Comparison of ENCODE assay signal across 17 cellular contexts in the genomic region with DNA sequence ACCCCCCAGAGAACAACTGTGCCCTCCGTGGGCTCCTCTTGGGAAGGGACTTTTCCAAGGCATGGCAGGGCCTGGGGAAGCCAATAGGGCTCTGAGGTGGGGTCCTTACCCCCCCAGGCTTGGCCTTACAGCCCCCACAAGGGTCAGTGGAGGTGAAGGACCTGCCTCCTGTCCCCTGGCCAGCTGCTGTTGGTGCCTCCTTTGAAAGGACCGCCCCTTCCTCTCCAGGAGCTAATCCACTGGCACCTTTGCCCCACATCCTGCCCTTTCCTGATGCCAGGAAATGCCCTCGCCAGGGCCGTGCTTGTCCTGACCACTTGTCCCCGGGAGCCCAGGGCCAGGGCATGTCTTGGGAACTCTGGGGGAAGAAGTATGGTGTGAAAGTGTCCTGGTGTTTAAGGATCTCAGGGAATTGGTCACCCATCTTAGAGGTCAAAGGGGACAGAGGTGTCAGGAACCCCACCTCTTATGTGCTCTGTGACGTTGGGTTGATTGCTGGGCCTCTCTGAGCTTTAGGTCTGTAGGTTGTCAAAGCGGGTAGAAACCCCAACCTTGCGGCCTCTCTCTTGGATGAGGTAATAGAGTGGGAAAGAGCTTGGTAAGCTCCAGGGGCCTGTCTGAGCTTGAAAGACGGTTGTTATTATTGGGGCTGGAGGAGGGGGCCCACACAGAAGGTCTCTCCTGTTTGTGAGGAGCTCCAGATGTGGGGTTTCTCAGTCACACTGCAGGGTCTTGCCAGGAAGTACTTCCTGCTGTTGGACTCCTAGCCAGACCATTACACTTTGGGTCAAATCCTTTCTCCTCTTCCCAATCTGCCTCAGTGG. TPM values are rescaled to one million over a fixed set of nuclear protein-coding genes. Genes with fewer than 3 reads are reported as not detected.
A peak's percentile ranks its signal among the peaks of the same experiment; 100 is the strongest.
DNase-seq lines count a peak whose midpoint lies in the region; ATAC-seq and TF ChIP-seq lines count a peak whose summit lies in the region.
"Had no signal": no experiment of that assay in that cellular context is flagged by ENCODE, and none has a peak within 500 bp of the region (broad histone marks: within the 10 kb centered on the region; RNA-seq: fewer than 3 reads in every experiment).

No MANE protein-coding gene starts in this region.

- H3K4me3 Mint-ChIP-seq in activated CD8-positive, alpha-beta memory T cell treated with anti-CD3 and anti-CD28 coated beads, Interleukin-2, amount 10 ng/mL, durations not matched to agents 7 days and 5 days, result no peak overlapping the region
- H3K4me3 Mint-ChIP-seq in nephron, result peak overlapping the region; percentile 48 to 84 (median 50)

- TF ChIP-seq EP300 in transverse colon (IDR thresholded peaks at IDR 0.05; ENCODE audit: low read depth), result no peak

- DNase-seq in activated CD8-positive, alpha-beta memory T cell treated with anti-CD3 and anti-CD28 coated beads, Interleukin-2, amount 10 ng/mL, durations not matched to agents 7 days and 5 days, result no peak
- no peak for DNase-seq in activated CD8-positive, alpha-beta memory T cell treated with anti-CD3 and anti-CD28 coated beads for 24 hours
- DNase-seq in transverse colon (no peak), NCI-H2171 treated with DMSO at 0.1 percent for 48 hours (lab: John Stamatoyannopoulos, UW) (no peak), NCI-H524 treated with DMSO at 0.1 percent for 48 hours (lab: John Stamatoyannopoulos, UW) (no peak)
- no peak for DNase-seq in activated CD4-positive, alpha-beta T cell treated with anti-CD3 and anti-CD28 coated beads, Interleukin-2, amount 50 U/mL, for 48 hours
- DNase-seq: CD4-positive, alpha-beta memory T cell; DMS79 treated with DMSO at 0.1 percent for 48 hours; GM23248; KG1; NCI-H1436 treated with DMSO at 0.1 percent for 48 hours; NCI-H2029 treated with DMSO at 0.1 percent for 48 hours; NCI-H510A treated with DMSO at 0.1 percent for 48 hours had no signal

- TF ChIP-seq CTCF in nephron (IDR thresholded peaks at IDR 0.05; ENCODE audit: unreplicated experiment in 3 of 3) (no peak), transverse colon (IDR thresholded peaks at IDR 0.05) (no peak)

- H3K36me3 Mint-ChIP-seq in activated CD8-positive, alpha-beta memory T cell treated with anti-CD3 and anti-CD28 coated beads, Interleukin-2, amount 10 ng/mL, durations not matched to agents 7 days and 5 days, result no peaks in the 10 kb centered on the region
- H3K36me3 Mint-ChIP-seq in nephron (ENCODE audit: low read depth), result no peaks in the 10 kb centered on the region
- H3K36me3 Mint-ChIP-seq: CD4-positive, alpha-beta memory T cell had no signal

- H3K36me3 ChIP-seq in esophagus (ENCODE audit: control insufficient read depth in 2 of 2, insufficient read depth in 2 of 2, low read length in 1 of 2), result no peaks in the 10 kb centered on the region
- H3K36me3 ChIP-seq in transverse colon, result no peaks in the 10 kb centered on the region

- no peak for ATAC-seq in activated CD8-positive, alpha-beta memory T cell treated with anti-CD3 and anti-CD28 coated beads, Interleukin-2, amount 10 ng/mL, durations not matched to agents 7 days and 5 days
- ATAC-seq: Panc1 had no signal

- H3K4me3 ChIP-seq in esophagus (ENCODE audit: low read depth in 1 of 2, low read length in 2 of 2) (no peak overlapping the region), transverse colon (no peak overlapping the region)
- H3K4me3 ChIP-seq: GM23248 had no signal

- peaks cover 7% of the 10 kb centered on the region for H3K4me1 Mint-ChIP-seq in activated CD8-positive, alpha-beta memory T cell treated with anti-CD3 and anti-CD28 coated beads, Interleukin-2, amount 10 ng/mL, durations not matched to agents 7 days and 5 days
- peaks cover 34% of the 10 kb centered on the region for H3K4me1 Mint-ChIP-seq in nephron

- H3K4me1 ChIP-seq in esophagus (ENCODE audit: control insufficient read depth in 2 of 2, insufficient read depth in 2 of 2, low read length in 1 of 2), result peaks cover 4 to 16% of the 10 kb centered on the region in 2 donors
- H3K4me1 ChIP-seq in transverse colon, result peaks cover 14 to 41% (median 28%) of the 10 kb centered on the region in 4 donors

- H3K27me3 Mint-ChIP-seq in activated CD8-positive, alpha-beta memory T cell treated with anti-CD3 and anti-CD28 coated beads, Interleukin-2, amount 10 ng/mL, durations not matched to agents 7 days and 5 days, result peaks cover 35% of the 10 kb centered on the region
- peaks cover 37% of the 10 kb centered on the region for H3K27me3 Mint-ChIP-seq in nephron (ENCODE audit: low read depth)

- CTCF ChIA-PET in activated CD8-positive, alpha-beta memory T cell treated with anti-CD3 and anti-CD28 coated beads, Interleukin-2, amount 10 ng/mL, durations not matched to agents 7 days and 5 days (lab: Charles Lee), result interaction anchor here (0.6 to 2.2 kb wide), 5 partner anchors 8 to 63 kb away, joined by 3 to 8 read pairs (median 4); no protein-coding TSS in a partner anchor

- intact Hi-C loops in transverse colon (cut with DNase I; ENCODE audit: low total_unique reads), result no loop called here

- in situ Hi-C loops in transverse colon (cut with MboI; ENCODE audit: low pct_ligation_motif_present in 1 of 4, low pct_unique_long_range_greater_than_20kb in 1 of 4, low sequenced_read_pairs in 3 of 4), result no loop called here

- H3K27ac ChIP-seq in esophagus (ENCODE audit: low read depth in 2 of 2, low read length in 1 of 2) (peak overlapping the region; percentile 8 to 27), transverse colon (peak overlapping the region in 3 of 4 donors; percentile 79 to 87 (median 83))
- H3K27ac ChIP-seq: GM23248 had no signal

- 71 to 72% methylated on average over 9 of the region's 9 CpGs for WGBS in esophagus, 2 donors
- WGBS in transverse colon (ENCODE audit: low coverage in 1 of 2), 2 donors, result 61% methylated on average over 9 of the region's 9 CpGs; no CpG with 5 or more reads in 1 of the 2 donors

- peak overlapping the region; percentile 28 for H3K27ac Mint-ChIP-seq in activated CD8-positive, alpha-beta memory T cell treated with anti-CD3 and anti-CD28 coated beads, Interleukin-2, amount 10 ng/mL, durations not matched to agents 7 days and 5 days
- no peak overlapping the region for H3K27ac Mint-ChIP-seq in nephron
- H3K27ac Mint-ChIP-seq: CD4-positive, alpha-beta memory T cell had no signal

- H3K27me3 ChIP-seq in esophagus (ENCODE audit: control insufficient read depth in 1 of 2, insufficient read depth in 2 of 2, low read length in 2 of 2), result no peaks in the 10 kb centered on the region
- no peaks in the 10 kb centered on the region for H3K27me3 ChIP-seq in transverse colon

- TF ChIP-seq POLR2A in transverse colon (IDR thresholded peaks at IDR 0.05), result no peak

- H3K9me3 ChIP-seq in esophagus (ENCODE audit: control insufficient read depth in 2 of 2, insufficient read depth in 1 of 2, low read depth in 1 of 2, low read length in 1 of 2) (no peaks in the 10 kb centered on the region), transverse colon (no peaks in the 10 kb centered on the region)

- no peaks in the 10 kb centered on the region for H3K9me3 Mint-ChIP-seq in activated CD8-positive, alpha-beta memory T cell treated with anti-CD3 and anti-CD28 coated beads, Interleukin-2, amount 10 ng/mL, durations not matched to agents 7 days and 5 days (ENCODE audit: low read depth)
- no peaks in the 10 kb centered on the region for H3K9me3 Mint-ChIP-seq in nephron
- H3K9me3 Mint-ChIP-seq: CD4-positive, alpha-beta memory T cell had no signal

RNA-seq across cellular contexts. Expression of gene KCNQ4, which starts 2.8 kb away (rescaled TPM):
- total RNA-seq in activated CD8-positive, alpha-beta memory T cell treated with anti-CD3 and anti-CD28 coated beads, Interleukin-2, amount 10 ng/mL, durations not matched to agents 7 days and 5 days, result under 1 TPM; 0.12 to 0.44 TPM
- polyA plus RNA-seq in esophagus, result 1 to 10 TPM; 1.4 to 1.9 TPM
- total RNA-seq in transverse colon, result 10 to 100 TPM in 1 of 4 donors, 1 to 10 TPM in 3; 3.1 to 33.7 (median 3.6) TPM
- total RNA-seq: A172, GM23248 had no signal
- polyA plus RNA-seq: GM23248 had no signal
